Comparison of ENCODE assay signal across 13 cellular contexts in genomic region chr11:76803023-76803422, GRCh38.
DNase-seq lines count a peak whose midpoint lies in the region; ATAC-seq and TF ChIP-seq lines count a peak whose summit lies in the region.
"Had no signal": no experiment of that assay in that cellular context is flagged by ENCODE, and none has a peak within 500 bp of the region (broad histone marks: within the 10 kb centered on the region; RNA-seq: fewer than 3 reads in every experiment).

No MANE protein-coding gene starts in this region.

- ATAC-seq in HG02973 (IDR thresholded peaks at IDR 0.05; ENCODE audit: unreplicated experiment) (no peak), HG02938 (IDR thresholded peaks at IDR 0.05; ENCODE audit: unreplicated experiment) (no peak), GM21528 (IDR thresholded peaks at IDR 0.05; ENCODE audit: low FRiP score, unreplicated experiment) (no peak), HG02870 (IDR thresholded peaks at IDR 0.05; ENCODE audit: unreplicated experiment) (no peak)

- H3K27ac ChIP-seq in skin epidermis, result peak overlapping the region in 11 of 21 experiments; percentile 1 to 75 (median 50)

- peaks cover 8% of the 10 kb centered on the region for H3K36me3 ChIP-seq in adipocyte (ENCODE audit: control insufficient read depth, insufficient read depth, low read length, severe bottlenecking)

- H3K4me3 ChIP-seq in AG10803 (ENCODE audit: low read length) (no peak overlapping the region), adipocyte (ENCODE audit: low read length) (peak overlapping the region; percentile 35), skin epidermis (no peak overlapping the region)
- H3K4me3 ChIP-seq: lung had no signal

- DNase-seq in AG10803 (ENCODE audit: low read depth) (peak; percentile 65), adipocyte (ENCODE audit: low read depth) (peak; percentile 71), hepatic stellate cell (ENCODE audit: low spot score) (peak; percentile 78)
- DNase-seq: hypothalamus, NCI-H1417, NCI-H510A, T1000 had no signal

- no peaks in the 10 kb centered on the region for H3K9me3 ChIP-seq in adipocyte (ENCODE audit: control insufficient read depth, low read length)

- no peak for TF ChIP-seq CTCF in AG10803 (conservative IDR thresholded peaks at IDR 0.05; ENCODE audit: low read length)

- peaks cover 87% of the 10 kb centered on the region for H3K4me1 ChIP-seq in adipocyte (ENCODE audit: control insufficient read depth, insufficient read depth, low read length)

- peak overlapping the region; percentile 88 for H3K9ac ChIP-seq in adipocyte (ENCODE audit: low read length)

- H3K27me3 ChIP-seq in adipocyte (replicated peaks; ENCODE audit: control insufficient read depth, insufficient read depth, low read length), result no peaks in the 10 kb centered on the region
